Comparison of ENCODE assay signal across 3 cellular contexts in the genomic region with DNA sequence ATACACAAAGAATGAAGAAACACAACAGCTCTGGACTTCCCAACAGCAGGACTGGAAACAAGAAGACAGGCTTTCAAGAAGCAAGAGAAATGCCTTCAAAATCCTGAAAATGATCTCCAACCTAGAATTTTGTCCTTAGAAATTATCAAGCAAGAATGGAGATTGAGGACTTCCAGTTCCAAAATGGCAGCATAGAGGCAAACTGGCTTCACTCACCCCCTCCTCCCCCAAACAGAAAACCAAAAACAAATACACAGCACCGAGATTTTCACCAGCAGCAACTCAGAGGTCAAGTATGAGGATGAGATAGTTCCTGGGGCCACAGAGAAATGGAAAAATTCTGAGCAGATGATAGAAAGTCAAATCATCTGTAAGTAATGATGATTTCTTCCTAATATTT.
TF ChIP-seq lines count a peak whose summit lies in the region.

No MANE protein-coding gene starts in this region.

TF ChIP-seq in SK-N-SH, 30 proteins besides CTCF, POLR2A, EP300 and RAD21 (continues in another document):
- TF ChIP-seq RCOR1 (IDR thresholded peaks at IDR 0.05; ENCODE audit: low read length) = no peak
- no peak for TF ChIP-seq YY1 (IDR thresholded peaks at IDR 0.05; ENCODE audit: low read depth)
- TF ChIP-seq, protein P1, sequence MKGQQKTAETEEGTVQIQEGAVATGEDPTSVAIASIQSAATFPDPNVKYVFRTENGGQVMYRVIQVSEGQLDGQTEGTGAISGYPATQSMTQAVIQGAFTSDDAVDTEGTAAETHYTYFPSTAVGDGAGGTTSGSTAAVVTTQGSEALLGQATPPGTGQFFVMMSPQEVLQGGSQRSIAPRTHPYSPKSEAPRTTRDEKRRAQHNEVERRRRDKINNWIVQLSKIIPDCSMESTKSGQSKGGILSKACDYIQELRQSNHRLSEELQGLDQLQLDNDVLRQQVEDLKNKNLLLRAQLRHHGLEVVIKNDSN (IDR thresholded peaks at IDR 0.05; ENCODE audit: borderline replicate concordance, low read depth) = no peak
- TF ChIP-seq NFIC (IDR thresholded peaks at IDR 0.05; ENCODE audit: borderline replicate concordance) = no peak
- no peak for TF ChIP-seq JUND (IDR thresholded peaks at IDR 0.05)
- no peak for TF ChIP-seq RXRA (IDR thresholded peaks at IDR 0.05; ENCODE audit: borderline replicate concordance, low read depth)
- TF ChIP-seq, protein P2, sequence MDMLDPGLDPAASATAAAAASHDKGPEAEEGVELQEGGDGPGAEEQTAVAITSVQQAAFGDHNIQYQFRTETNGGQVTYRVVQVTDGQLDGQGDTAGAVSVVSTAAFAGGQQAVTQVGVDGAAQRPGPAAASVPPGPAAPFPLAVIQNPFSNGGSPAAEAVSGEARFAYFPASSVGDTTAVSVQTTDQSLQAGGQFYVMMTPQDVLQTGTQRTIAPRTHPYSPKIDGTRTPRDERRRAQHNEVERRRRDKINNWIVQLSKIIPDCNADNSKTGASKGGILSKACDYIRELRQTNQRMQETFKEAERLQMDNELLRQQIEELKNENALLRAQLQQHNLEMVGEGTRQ (IDR thresholded peaks at IDR 0.05; ENCODE audit: borderline replicate concordance, low read depth, low read length) = no peak
- TF ChIP-seq POLR2AphosphoS5 (IDR thresholded peaks at IDR 0.05; ENCODE audit: low read depth, low read length) = no peak
- TF ChIP-seq FOXM1 (IDR thresholded peaks at IDR 0.05; ENCODE audit: low read depth) = no peak
- no peak for TF ChIP-seq CHD2 (IDR thresholded peaks at IDR 0.05; ENCODE audit: low read length, partially characterized antibody)
- TF ChIP-seq EZH2phosphoT487 (IDR thresholded peaks at IDR 0.05; ENCODE audit: borderline replicate concordance, low read depth) = no peak
- no peak for TF ChIP-seq RFX5 (IDR thresholded peaks at IDR 0.05; ENCODE audit: low read length)
- TF ChIP-seq, protein P3, sequence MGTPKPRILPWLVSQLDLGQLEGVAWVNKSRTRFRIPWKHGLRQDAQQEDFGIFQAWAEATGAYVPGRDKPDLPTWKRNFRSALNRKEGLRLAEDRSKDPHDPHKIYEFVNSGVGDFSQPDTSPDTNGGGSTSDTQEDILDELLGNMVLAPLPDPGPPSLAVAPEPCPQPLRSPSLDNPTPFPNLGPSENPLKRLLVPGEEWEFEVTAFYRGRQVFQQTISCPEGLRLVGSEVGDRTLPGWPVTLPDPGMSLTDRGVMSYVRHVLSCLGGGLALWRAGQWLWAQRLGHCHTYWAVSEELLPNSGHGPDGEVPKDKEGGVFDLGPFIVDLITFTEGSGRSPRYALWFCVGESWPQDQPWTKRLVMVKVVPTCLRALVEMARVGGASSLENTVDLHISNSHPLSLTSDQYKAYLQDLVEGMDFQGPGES (IDR thresholded peaks at IDR 0.05; ENCODE audit: low read depth, low read length) = no peak
- TF ChIP-seq TEAD4 (IDR thresholded peaks at IDR 0.05; ENCODE audit: borderline replicate concordance, insufficient read depth) = no peak

TF ChIP-seq in SK-N-SH treated with all-trans-retinoic acid at 6 μM for 48 hours, 23 proteins besides CTCF, POLR2A, EP300 and RAD21 (continues in another document):
- TF ChIP-seq ZNF8 (CRISPR knock-in tag; IDR thresholded peaks at IDR 0.05) (no peak), TOX (CRISPR knock-in tag; IDR thresholded peaks at IDR 0.05; ENCODE audit: borderline replicate concordance) (no peak), ZC3H10 (CRISPR knock-in tag; IDR thresholded peaks at IDR 0.05) (no peak), ZNF565 (CRISPR knock-in tag; conservative IDR thresholded peaks at IDR 0.05; ENCODE audit: low read depth) (no peak), ZFP30 (CRISPR knock-in tag; IDR thresholded peaks at IDR 0.05) (no peak), SNAI2 (CRISPR knock-in tag; IDR thresholded peaks at IDR 0.05) (no peak), BACH2 (CRISPR knock-in tag; IDR thresholded peaks at IDR 0.05; ENCODE audit: borderline replicate concordance) (no peak), ESRRG (CRISPR knock-in tag; IDR thresholded peaks at IDR 0.05) (no peak), PPARA (CRISPR knock-in tag; IDR thresholded peaks at IDR 0.05; ENCODE audit: borderline replicate concordance) (no peak), OSR1 (CRISPR knock-in tag; IDR thresholded peaks at IDR 0.05) (no peak), GLIS3 (CRISPR knock-in tag; IDR thresholded peaks at IDR 0.05) (no peak), ARNTL (CRISPR knock-in tag; IDR thresholded peaks at IDR 0.05; ENCODE audit: borderline replicate concordance, low read depth) (no peak), ISL1 (CRISPR knock-in tag; IDR thresholded peaks at IDR 0.05) (no peak)
- TF ChIP-seq, protein P4, sequence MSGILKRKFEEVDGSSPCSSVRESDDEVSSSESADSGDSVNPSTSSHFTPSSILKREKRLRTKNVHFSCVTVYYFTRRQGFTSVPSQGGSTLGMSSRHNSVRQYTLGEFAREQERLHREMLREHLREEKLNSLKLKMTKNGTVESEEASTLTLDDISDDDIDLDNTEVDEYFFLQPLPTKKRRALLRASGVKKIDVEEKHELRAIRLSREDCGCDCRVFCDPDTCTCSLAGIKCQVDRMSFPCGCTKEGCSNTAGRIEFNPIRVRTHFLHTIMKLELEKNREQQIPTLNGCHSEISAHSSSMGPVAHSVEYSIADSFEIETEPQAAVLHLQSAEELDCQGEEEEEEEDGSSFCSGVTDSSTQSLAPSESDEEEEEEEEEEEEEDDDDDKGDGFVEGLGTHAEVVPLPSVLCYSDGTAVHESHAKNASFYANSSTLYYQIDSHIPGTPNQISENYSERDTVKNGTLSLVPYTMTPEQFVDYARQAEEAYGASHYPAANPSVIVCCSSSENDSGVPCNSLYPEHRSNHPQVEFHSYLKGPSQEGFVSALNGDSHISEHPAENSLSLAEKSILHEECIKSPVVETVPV (CRISPR knock-in tag; IDR thresholded peaks at IDR 0.05) = no peak
- TF ChIP-seq, protein P5, sequence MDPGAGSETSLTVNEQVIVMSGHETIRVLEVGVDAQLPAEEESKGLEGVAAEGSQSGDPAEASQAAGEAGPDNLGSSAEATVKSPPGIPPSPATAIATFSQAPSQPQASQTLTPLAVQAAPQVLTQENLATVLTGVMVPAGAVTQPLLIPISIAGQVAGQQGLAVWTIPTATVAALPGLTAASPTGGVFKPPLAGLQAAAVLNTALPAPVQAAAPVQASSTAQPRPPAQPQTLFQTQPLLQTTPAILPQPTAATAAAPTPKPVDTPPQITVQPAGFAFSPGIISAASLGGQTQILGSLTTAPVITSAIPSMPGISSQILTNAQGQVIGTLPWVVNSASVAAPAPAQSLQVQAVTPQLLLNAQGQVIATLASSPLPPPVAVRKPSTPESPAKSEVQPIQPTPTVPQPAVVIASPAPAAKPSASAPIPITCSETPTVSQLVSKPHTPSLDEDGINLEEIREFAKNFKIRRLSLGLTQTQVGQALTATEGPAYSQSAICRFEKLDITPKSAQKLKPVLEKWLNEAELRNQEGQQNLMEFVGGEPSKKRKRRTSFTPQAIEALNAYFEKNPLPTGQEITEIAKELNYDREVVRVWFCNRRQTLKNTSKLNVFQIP (CRISPR knock-in tag; IDR thresholded peaks at IDR 0.05; ENCODE audit: borderline replicate concordance, low read depth) = no peak
- TF ChIP-seq, protein P6, sequence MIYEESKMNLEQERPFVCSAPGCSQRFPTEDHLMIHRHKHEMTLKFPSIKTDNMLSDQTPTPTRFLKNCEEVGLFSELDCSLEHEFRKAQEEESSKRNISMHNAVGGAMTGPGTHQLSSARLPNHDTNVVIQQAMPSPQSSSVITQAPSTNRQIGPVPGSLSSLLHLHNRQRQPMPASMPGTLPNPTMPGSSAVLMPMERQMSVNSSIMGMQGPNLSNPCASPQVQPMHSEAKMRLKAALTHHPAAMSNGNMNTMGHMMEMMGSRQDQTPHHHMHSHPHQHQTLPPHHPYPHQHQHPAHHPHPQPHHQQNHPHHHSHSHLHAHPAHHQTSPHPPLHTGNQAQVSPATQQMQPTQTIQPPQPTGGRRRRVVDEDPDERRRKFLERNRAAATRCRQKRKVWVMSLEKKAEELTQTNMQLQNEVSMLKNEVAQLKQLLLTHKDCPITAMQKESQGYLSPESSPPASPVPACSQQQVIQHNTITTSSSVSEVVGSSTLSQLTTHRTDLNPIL (CRISPR knock-in tag; IDR thresholded peaks at IDR 0.05; ENCODE audit: low read depth) = no peak

TF ChIP-seq in GM12878, 131 proteins besides CTCF, POLR2A, EP300 and RAD21:
- TF ChIP-seq, protein P7, sequence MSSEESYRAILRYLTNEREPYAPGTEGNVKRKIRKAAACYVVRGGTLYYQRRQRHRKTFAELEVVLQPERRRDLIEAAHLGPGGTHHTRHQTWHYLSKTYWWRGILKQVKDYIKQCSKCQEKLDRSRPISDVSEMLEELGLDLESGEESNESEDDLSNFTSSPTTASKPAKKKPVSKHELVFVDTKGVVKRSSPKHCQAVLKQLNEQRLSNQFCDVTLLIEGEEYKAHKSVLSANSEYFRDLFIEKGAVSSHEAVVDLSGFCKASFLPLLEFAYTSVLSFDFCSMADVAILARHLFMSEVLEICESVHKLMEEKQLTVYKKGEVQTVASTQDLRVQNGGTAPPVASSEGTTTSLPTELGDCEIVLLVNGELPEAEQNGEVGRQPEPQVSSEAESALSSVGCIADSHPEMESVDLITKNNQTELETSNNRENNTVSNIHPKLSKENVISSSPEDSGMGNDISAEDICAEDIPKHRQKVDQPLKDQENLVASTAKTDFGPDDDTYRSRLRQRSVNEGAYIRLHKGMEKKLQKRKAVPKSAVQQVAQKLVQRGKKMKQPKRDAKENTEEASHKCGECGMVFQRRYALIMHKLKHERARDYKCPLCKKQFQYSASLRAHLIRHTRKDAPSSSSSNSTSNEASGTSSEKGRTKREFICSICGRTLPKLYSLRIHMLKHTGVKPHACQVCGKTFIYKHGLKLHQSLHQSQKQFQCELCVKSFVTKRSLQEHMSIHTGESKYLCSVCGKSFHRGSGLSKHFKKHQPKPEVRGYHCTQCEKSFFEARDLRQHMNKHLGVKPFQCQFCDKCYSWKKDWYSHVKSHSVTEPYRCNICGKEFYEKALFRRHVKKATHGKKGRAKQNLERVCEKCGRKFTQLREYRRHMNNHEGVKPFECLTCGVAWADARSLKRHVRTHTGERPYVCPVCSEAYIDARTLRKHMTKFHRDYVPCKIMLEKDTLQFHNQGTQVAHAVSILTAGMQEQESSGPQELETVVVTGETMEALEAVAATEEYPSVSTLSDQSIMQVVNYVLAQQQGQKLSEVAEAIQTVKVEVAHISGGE (CRISPR knock-in tag; IDR thresholded peaks at IDR 0.05) = no peak
- 0 out of 2 replicates have a peak, but pooled peaks have one; percentile 25 for TF ChIP-seq NFIC (IDR thresholded peaks at IDR 0.05; ENCODE audit: low read depth, low read length)
- TF ChIP-seq YY1 (IDR thresholded peaks at IDR 0.05; ENCODE audit: low read depth, low read length) = peak; percentile 54
